ENCODE assay signal across 20 cellular contexts in genomic region chr20:46797201-46797600, GRCh38.
"Had no signal": no experiment of that assay in that cellular context is flagged by ENCODE, and none has a peak within 500 bp of the region (broad histone marks: within the 10 kb centered on the region; RNA-seq: fewer than 3 reads in every experiment).

No MANE protein-coding gene starts in this region.

- H3K36me3 ChIP-seq: esophagus muscularis mucosa, pancreas, upper lobe of left lung had no signal

- H3K4me3 Mint-ChIP-seq: nephron had no signal

- H3K9me3 ChIP-seq: esophagus muscularis mucosa, pancreas, upper lobe of left lung had no signal

- H3K27ac Mint-ChIP-seq: nephron, progenitor cell of endocrine pancreas had no signal

- H3K9me3 Mint-ChIP-seq: nephron had no signal

- H3K27me3 ChIP-seq: hepatocyte, pancreas, upper lobe of left lung had no signal

- H3K4me1 ChIP-seq: esophagus muscularis mucosa, pancreas, upper lobe of left lung had no signal

- H3K4me3 ChIP-seq: esophagus muscularis mucosa, hepatocyte, lung, pancreas, upper lobe of left lung had no signal

- ATAC-seq: left cardiac atrium, left ventricle myocardium superior, pancreas, right cardiac atrium had no signal

- H3K27ac ChIP-seq: esophagus muscularis mucosa, pancreas, upper lobe of left lung had no signal

- DNase-seq: effector memory CD4-positive, alpha-beta T cell; foreskin fibroblast; kidney; left cardiac atrium; left ventricle myocardium superior; mesenchymal stem cell; midbrain; occipital lobe; pancreas; right cardiac atrium; small intestine; stimulated activated CD4-positive, alpha-beta T cell treated with anti-CD3 and anti-CD28 coated beads, Interleukin-12 subunit alpha, Interleukin-12 subunit beta, amount 100 ng/mL, for 4 hours; stimulated activated CD4-positive, alpha-beta T cell treated with anti-CD3 and anti-CD28 coated beads, Interleukin-2, amount 100 ng/mL, for 48 hours; stimulated activated naive CD4-positive, alpha-beta T cell treated with Interleukin-2 at 50 U/mL for 16 hours; upper lobe of left lung had no signal
